8 cellular contexts compared by ENCODE assay signal in genomic region chr19:1811942-1812425, GRCh38. TPM values are rescaled to one million over a fixed set of nuclear protein-coding genes. Genes with fewer than 3 reads are reported as not detected.
DNase-seq lines count a peak whose midpoint lies in the region; ATAC-seq, FAIRE-seq and TF ChIP-seq lines count a peak whose summit lies in the region.

TSS of gene ATP8B3 (minus strand) at chr19:1812276. CDS start at chr19:1811736, 540 bp downstream.

- H3K4me3 Mint-ChIP-seq in activated naive CD8-positive, alpha-beta T cell treated with anti-CD3 and anti-CD28 coated beads, Interleukin-2, amount 10 ng/mL, durations not matched to agents 7 days and 5 days = peak within 1 kb of the TSS; percentile 97

- peak within 1 kb of the TSS; percentile 94 for H3K27ac Mint-ChIP-seq in activated naive CD8-positive, alpha-beta T cell treated with anti-CD3 and anti-CD28 coated beads, Interleukin-2, amount 10 ng/mL, durations not matched to agents 7 days and 5 days

- ATAC-seq in GM18861 (IDR thresholded peaks at IDR 0.05; ENCODE audit: unreplicated experiment) (peak; percentile 13), HG03565 (IDR thresholded peaks at IDR 0.05; ENCODE audit: unreplicated experiment) (peak; percentile 18)
- ATAC-seq in activated naive CD8-positive, alpha-beta T cell treated with anti-CD3 and anti-CD28 coated beads, Interleukin-2, amount 10 ng/mL, durations not matched to agents 7 days and 5 days (ENCODE audit: low read depth) = peak; percentile 20

- TF ChIP-seq CTCF in AG04450 (IDR thresholded peaks at IDR 0.05; ENCODE audit: low read depth, low read length) (peak; percentile 34; the same call in 1 of the 2 replicates), keratinocyte (optimal IDR thresholded peaks at IDR 0.05 in 1 of 3, IDR thresholded peaks at IDR 0.05 in 1 of 3, conservative IDR thresholded peaks at IDR 0.05 in 1 of 3; ENCODE audit: extremely low read depth in 1 of 3, insufficient read depth in 2 of 3, low read length in 3 of 3) (peak in 1 of 3 experiments; percentile 31)

- H3K36me3 ChIP-seq in keratinocyte (ENCODE audit: control insufficient read depth in 2 of 2, extremely low read depth in 1 of 2, insufficient read depth in 2 of 2, low read length in 2 of 2) = peaks cover 5 to 9% of the 10 kb centered on the region in 2 experiments
- H3K36me3 ChIP-seq in stomach smooth muscle (ENCODE audit: control insufficient read depth in 2 of 2, insufficient read depth in 2 of 2, low read length in 2 of 2) = peaks cover 5 to 6% of the 10 kb centered on the region in 2 donors

- peak within 1 kb of the TSS; percentile 65 for H3K27ac ChIP-seq in AG04450 (ENCODE audit: low read depth, low read length)
- H3K27ac ChIP-seq in keratinocyte (ENCODE audit: control insufficient read depth, insufficient read depth, low read length) = no peak within 1 kb of the TSS
- H3K27ac ChIP-seq in stomach smooth muscle (ENCODE audit: low read length) = no peak within 1 kb of the TSS

- in situ Hi-C loops in KBM-7 (cut with MboI; ENCODE audit: low pct_unique_long_range_greater_than_20kb, low sequenced_read_pairs) = no loop called here

- CTCF ChIA-PET in AG04450 (lab: Charles Lee) = interaction anchor here (1.9 kb wide), 1 partner anchor 27 kb away, joined by 11 read pairs; no protein-coding TSS in a partner anchor

- H3K4me3 ChIP-seq in AG04450 (ENCODE audit: low read depth, low read length) (peak within 1 kb of the TSS; percentile 73), keratinocyte (ENCODE audit: control insufficient read depth in 2 of 3, extremely low read depth in 1 of 3, insufficient read depth in 2 of 3, low read depth in 1 of 3, low read length in 3 of 3) (peak within 1 kb of the TSS; percentile 46 to 77 (median 76)), stomach smooth muscle (ENCODE audit: low read length in 2 of 2) (peak within 1 kb of the TSS; percentile 72 to 82)

- no peaks in the 10 kb centered on the region for H3K27me3 ChIP-seq in AG04450 (ENCODE audit: control insufficient read depth, insufficient read depth, low read length)
- H3K27me3 ChIP-seq in keratinocyte (ENCODE audit: control insufficient read depth, extremely low read depth, insufficient read depth, low read length) = no peaks in the 10 kb centered on the region
- H3K27me3 ChIP-seq in stomach smooth muscle (ENCODE audit: control insufficient read depth in 1 of 2, insufficient read depth in 2 of 2, low read length in 2 of 2) = no peaks in the 10 kb centered on the region

- no peaks in the 10 kb centered on the region for H4K20me1 ChIP-seq in keratinocyte (ENCODE audit: control insufficient read depth, extremely low read depth, insufficient read depth, low read length)

- DNase-seq in AG04450 (ENCODE audit: low read depth, low spot score) (no peak), keratinocyte (ENCODE audit: low read depth, low spot score) (peak; percentile 53), KBM-7 (no peak), inferior parietal cortex (ENCODE audit: extremely low spot score) (no peak)
- peak; percentile 80 for DNase-seq in activated naive CD8-positive, alpha-beta T cell treated with anti-CD3 and anti-CD28 coated beads, Interleukin-2, amount 10 ng/mL, durations not matched to agents 7 days and 5 days

- no peaks in the 10 kb centered on the region; the same call in 1 of the 2 replicates for H3K9me3 ChIP-seq in AG04450 (ENCODE audit: control insufficient read depth, insufficient read depth, low read length)
- H3K9me3 ChIP-seq in keratinocyte (ENCODE audit: control insufficient read depth, low read depth, low read length) = no peaks in the 10 kb centered on the region
- H3K9me3 ChIP-seq in stomach smooth muscle (ENCODE audit: control insufficient read depth in 2 of 2, low read length in 2 of 2) = no peaks in the 10 kb centered on the region

- H3K4me1 ChIP-seq in keratinocyte (ENCODE audit: control insufficient read depth, extremely low read depth, insufficient read depth, low read length) = peaks cover 14% of the 10 kb centered on the region
- peaks cover 11% of the 10 kb centered on the region for H3K4me1 ChIP-seq in stomach smooth muscle (ENCODE audit: control insufficient read depth, insufficient read depth, low read length)

- H3K9ac ChIP-seq in keratinocyte (ENCODE audit: control insufficient read depth, extremely low read depth, insufficient read depth, low read length) = peak within 1 kb of the TSS; percentile 50
- peak within 1 kb of the TSS; percentile 42 to 55 for H3K9ac ChIP-seq in stomach smooth muscle (ENCODE audit: low read length in 2 of 2)

- H2AFZ ChIP-seq in keratinocyte (ENCODE audit: control insufficient read depth, low read length) = peak within 1 kb of the TSS; percentile 86

- no peaks in the 10 kb centered on the region for H3K79me2 ChIP-seq in keratinocyte (ENCODE audit: control insufficient read depth, insufficient read depth, low read length)

- dilution Hi-C loops in keratinocyte (cut with MboI; ENCODE audit: extremely low pct_ligation_motif_present, low sequenced_read_pairs) = no loop called here

- POLR2A ChIA-PET in AG04450 (lab: Yijun Ruan, JAX) = no interaction called here
- POLR2A ChIA-PET in activated naive CD8-positive, alpha-beta T cell treated with anti-CD3 and anti-CD28 coated beads, Interleukin-2, amount 10 ng/mL, durations not matched to agents 7 days and 5 days (lab: Charles Lee) = interaction anchor here (0.8 to 1.6 kb wide), 3 partner anchors 86 to 219 kb away, joined by 3 read pairs; partner anchors contain the start of gene UQCR11

- H3K9me3 Mint-ChIP-seq in activated naive CD8-positive, alpha-beta T cell treated with anti-CD3 and anti-CD28 coated beads, Interleukin-2, amount 10 ng/mL, durations not matched to agents 7 days and 5 days = no peaks in the 10 kb centered on the region

- peaks cover 13% of the 10 kb centered on the region for H3K4me1 Mint-ChIP-seq in activated naive CD8-positive, alpha-beta T cell treated with anti-CD3 and anti-CD28 coated beads, Interleukin-2, amount 10 ng/mL, durations not matched to agents 7 days and 5 days

- peak within 1 kb of the TSS; percentile 95 for H3K4me2 ChIP-seq in keratinocyte (ENCODE audit: control insufficient read depth, extremely low read depth, insufficient read depth, low read depth, low read length)

- no peaks in the 10 kb centered on the region for H3K36me3 Mint-ChIP-seq in activated naive CD8-positive, alpha-beta T cell treated with anti-CD3 and anti-CD28 coated beads, Interleukin-2, amount 10 ng/mL, durations not matched to agents 7 days and 5 days

- no peaks in the 10 kb centered on the region for H3K27me3 Mint-ChIP-seq in activated naive CD8-positive, alpha-beta T cell treated with anti-CD3 and anti-CD28 coated beads, Interleukin-2, amount 10 ng/mL, durations not matched to agents 7 days and 5 days

- H3K9me1 ChIP-seq in keratinocyte (ENCODE audit: control insufficient read depth, extremely low read depth, insufficient read depth, low read length) = no peaks in the 10 kb centered on the region

- FAIRE-seq in keratinocyte (lab: Jason Lieb, UNC) = no peak

RNA-seq across cellular contexts. Expression of gene ATP8B3, which starts in this region (rescaled TPM):
- polyA plus RNA-seq in AG04450 (2011; rRNA removed) = 2.7 and 2.8 TPM in 2 replicates
- polyA minus RNA-seq in AG04450 (2011; rRNA and poly(A)+ RNA removed) = 1.9 and 3.4 TPM in 2 replicates
- 10 to 100 TPM; 17.0 to 18.6 TPM for total RNA-seq in activated naive CD8-positive, alpha-beta T cell treated with anti-CD3 and anti-CD28 coated beads, Interleukin-2, amount 10 ng/mL, durations not matched to agents 7 days and 5 days
- polyA plus RNA-seq in keratinocyte = 0.98 to 2.8 TPM (median 1.2 TPM) in 3 replicates
- polyA plus RNA-seq in keratinocyte (2011; ENCODE audit: low read depth) = 0.44 TPM
- polyA plus RNA-seq in keratinocyte (2011; cell fraction: cytosol; rRNA removed) = 0.74 and 1.2 TPM in 2 replicates
- 3.3 and 7.1 TPM in 2 replicates for polyA plus RNA-seq in keratinocyte (2011; cell fraction: nucleus; rRNA removed)
- 0.56 and 1.5 TPM in 2 replicates for polyA plus RNA-seq in keratinocyte (2012; ENCODE audit: low replicate concordance)
- 0.82 to 3.7 TPM (median 1.3 TPM) in 3 replicates for polyA minus RNA-seq in keratinocyte
- 2.5 TPM for polyA minus RNA-seq in keratinocyte (2011; cell fraction: cytosol; rRNA and poly(A)+ RNA removed)
- polyA minus RNA-seq in keratinocyte (2011; cell fraction: nucleus; rRNA and poly(A)+ RNA removed) = 1.5 and 1.9 TPM in 2 replicates

Comparison
In these comparisons a context has a peak if more than half of its experiments do, and no peak if none do; other contexts are left out.
1. DNase-seq: peak in activated naive CD8-positive, alpha-beta T cell treated with anti-CD3 and anti-CD28 coated beads, Interleukin-2, amount 10 ng/mL, durations not matched to agents 7 days and 5 days (single experiment) and keratinocyte (single experiment); none in AG04450 (single experiment), KBM-7 (single experiment) and inferior parietal cortex (single experiment).
2. Peak in every context shown above with its lines, with median percentiles within 50 percentile points of each other: H3K4me3 ChIP-seq and ATAC-seq.